9 cellular contexts compared by ENCODE assay signal in the genomic region with DNA sequence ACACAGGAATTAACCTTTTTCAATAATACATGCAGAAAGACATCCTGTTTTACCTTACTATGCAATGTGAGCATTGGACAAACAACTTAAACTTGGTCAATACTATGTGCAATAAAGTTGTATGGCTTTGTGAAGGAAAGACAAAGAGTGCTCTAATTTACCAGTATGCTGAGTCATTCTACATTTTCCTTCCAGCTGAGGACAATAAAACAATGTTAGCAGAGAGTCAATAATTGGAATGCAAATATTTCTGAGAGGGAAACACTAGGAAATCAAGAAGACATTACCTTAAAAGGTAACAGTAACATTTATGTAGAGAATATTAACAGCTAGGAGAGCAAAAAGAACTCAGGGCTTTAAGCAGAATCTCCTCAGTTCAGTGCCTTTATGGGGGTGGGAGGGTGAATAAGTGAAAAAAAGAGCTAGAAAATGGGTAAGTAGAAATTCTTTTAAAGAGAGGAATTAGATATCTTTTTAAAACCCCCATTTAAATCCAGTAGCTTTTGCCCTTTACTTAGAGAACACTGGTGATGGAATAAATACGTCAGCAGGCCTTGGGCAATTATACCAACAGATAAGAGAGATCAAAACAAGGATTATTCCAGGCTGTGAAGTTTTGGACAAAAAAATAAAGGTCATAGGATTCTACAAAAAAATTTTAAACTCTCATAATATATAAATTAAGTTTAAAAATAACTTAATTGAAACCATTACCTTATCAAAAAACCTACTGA. TPM values are rescaled to one million over a fixed set of nuclear protein-coding genes. Genes with fewer than 3 reads are reported as not detected.
DNase-seq lines count a peak whose midpoint lies in the region; ATAC-seq and TF ChIP-seq lines count a peak whose summit lies in the region.
"Had no signal": no experiment of that assay in that cellular context is flagged by ENCODE, and none has a peak within 500 bp of the region (broad histone marks: within the 10 kb centered on the region; RNA-seq: fewer than 3 reads in every experiment).

No MANE protein-coding gene starts in this region.

- H3K27me3 Mint-ChIP-seq in endothelial cell (ENCODE audit: unreplicated experiment) (peaks cover 1% of the 10 kb centered on the region), osteocyte (ENCODE audit: unreplicated experiment) (no peaks in the 10 kb centered on the region)

- no peak for ATAC-seq in HG03460 (IDR thresholded peaks at IDR 0.05; ENCODE audit: unreplicated experiment)

- H3K36me3 Mint-ChIP-seq in endothelial cell (ENCODE audit: low read depth, unreplicated experiment) (peaks cover 5% of the 10 kb centered on the region), osteocyte (ENCODE audit: unreplicated experiment) (peaks cover 11% of the 10 kb centered on the region)

- H3K9me3 Mint-ChIP-seq in endothelial cell (ENCODE audit: unreplicated experiment) (no peaks in the 10 kb centered on the region), osteocyte (ENCODE audit: unreplicated experiment) (no peaks in the 10 kb centered on the region)

- peak; percentile 17 for DNase-seq in GM04504 (ENCODE audit: low read depth)
- peak; percentile 45 for DNase-seq in NCI-H2196 (lab: John Stamatoyannopoulos, UW; ENCODE audit: unreplicated experiment)
- DNase-seq in endothelial cell (ENCODE audit: low spot score) = no peak
- DNase-seq in osteocyte (ENCODE audit: extremely low spot score, unreplicated experiment) = no peak
- no peak for DNase-seq in GF-D8 (lab: John Stamatoyannopoulos, UW)
- no peak for DNase-seq in UCSD-AML1 (lab: John Stamatoyannopoulos, UW; ENCODE audit: unreplicated experiment)
- DNase-seq in NCI-H226 = no peak

- H3K4me1 Mint-ChIP-seq in endothelial cell (ENCODE audit: unreplicated experiment) (peaks cover 5% of the 10 kb centered on the region), osteocyte (ENCODE audit: unreplicated experiment) (peaks cover 25% of the 10 kb centered on the region)

- H3K27ac Mint-ChIP-seq in endothelial cell (ENCODE audit: unreplicated experiment) (peak overlapping the region; percentile 79), osteocyte (ENCODE audit: unreplicated experiment) (peak overlapping the region; percentile 16)

- no peak for TF ChIP-seq CTCF in endothelial cell (IDR thresholded peaks at IDR 0.05; ENCODE audit: unreplicated experiment)
- no peak for TF ChIP-seq CTCF in osteocyte (IDR thresholded peaks at IDR 0.05)

- no peak overlapping the region for H3K4me3 Mint-ChIP-seq in endothelial cell (ENCODE audit: unreplicated experiment)
- no peak overlapping the region for H3K4me3 Mint-ChIP-seq in osteocyte (ENCODE audit: unreplicated experiment)

RNA-seq across cellular contexts. Expression of gene HGD, which starts 11.6 kb away (rescaled TPM):
- total RNA-seq in endothelial cell (ENCODE audit: unreplicated experiment) = not detected
- total RNA-seq in osteocyte = 0.27 and 0.44 TPM in 2 replicates
- total RNA-seq: urinary bladder had no signal

RNA-seq across cellular contexts. Expression of gene RABL3, which starts 48.7 kb away (rescaled TPM):
- total RNA-seq in endothelial cell (ENCODE audit: unreplicated experiment) (15.1 TPM), osteocyte (17.4 and 22.2 TPM in 2 replicates)

RNA-seq across cellular contexts. Expression of gene GTF2E1, which starts 48.9 kb away (rescaled TPM):
- 59.0 TPM for total RNA-seq in endothelial cell (ENCODE audit: unreplicated experiment)
- total RNA-seq in osteocyte = 17.2 and 19.3 TPM in 2 replicates

Comparison
In these comparisons a context has a peak if more than half of its experiments do, and no peak if none do; other contexts are left out.
1. DNase-seq: peak in GM04504 (single experiment) and NCI-H2196 (single experiment); none in endothelial cell (single experiment), osteocyte (single experiment), GF-D8 (single experiment), UCSD-AML1 (single experiment) and NCI-H226 (single experiment).